Comparison of ENCODE assay signal across 8 cellular contexts in the genomic region with DNA sequence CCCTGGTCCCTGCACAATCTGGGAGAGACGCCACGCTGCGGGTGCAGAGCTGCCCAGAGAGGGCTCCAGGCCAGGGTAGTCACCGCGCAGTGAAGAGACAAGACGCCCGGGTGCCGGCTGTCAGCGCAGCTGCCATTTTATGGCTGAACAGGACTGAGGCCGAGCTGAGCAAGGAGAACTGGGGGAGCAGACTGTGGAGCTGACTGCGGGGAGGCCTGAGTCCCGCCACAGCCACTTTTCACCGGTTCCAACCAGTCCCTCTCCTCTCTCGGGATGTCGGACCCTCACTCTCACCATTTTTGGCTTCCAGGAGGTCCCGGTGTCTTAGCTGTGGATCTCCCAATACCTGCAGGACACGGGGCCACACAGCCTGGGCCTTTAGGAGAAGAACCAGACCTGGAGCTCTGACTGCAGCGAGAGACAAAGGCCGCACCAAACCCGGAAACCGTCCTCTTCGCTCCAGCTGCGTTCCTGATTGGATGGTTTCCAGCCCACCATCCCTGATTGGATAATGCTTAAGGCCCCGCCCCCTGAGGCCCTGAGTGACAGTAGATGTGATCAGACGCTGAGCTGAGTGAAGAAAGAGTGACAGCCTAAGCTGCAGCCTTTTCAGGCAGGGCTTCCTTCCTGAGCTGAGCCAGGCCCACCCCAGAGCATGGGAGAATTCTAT.
A peak's percentile ranks its signal among the peaks of the same experiment; 100 is the strongest.
DNase-seq lines count a peak whose midpoint lies in the region; ATAC-seq and TF ChIP-seq lines count a peak whose summit lies in the region.

TSS of gene ZNF626 (minus strand) at position 422 of the 670 bp plus-strand sequence. CDS start at position 297, 125 bp downstream.

- H2AFZ ChIP-seq in neuron (ENCODE audit: low read depth, low read length): no peak within 1 kb of the TSS

- no peak for TF ChIP-seq CTCF in RWPE2 (IDR thresholded peaks at IDR 0.05; ENCODE audit: poor library complexity, severe bottlenecking)

- H3K4me3 ChIP-seq in RWPE2 (ENCODE audit: severe bottlenecking) (peak within 1 kb of the TSS; percentile 21), neuron (ENCODE audit: low read length) (peak within 1 kb of the TSS; percentile 90)

- H3K27ac ChIP-seq in RWPE2 (ENCODE audit: poor library complexity, severe bottlenecking): no peak within 1 kb of the TSS

- DNase-seq in RWPE2 (ENCODE audit: low spot score): peak; percentile 60
- peak; percentile 91 for DNase-seq in activated naive CD4-positive, alpha-beta T cell treated with anti-CD3 and anti-CD28 coated beads, Interleukin-2, amount 50 U/mL, for 16 hours
- DNase-seq in germinal center (ENCODE audit: low spot score): peak; percentile 97
- no peak for DNase-seq in NCI-H524 (lab: John Stamatoyannopoulos, UW)

- H3K4me1 Mint-ChIP-seq in stimulated activated naive CD8-positive, alpha-beta T cell treated with anti-CD3 and anti-CD28 coated beads, Interleukin-15, Interleukin-2, amounts not matched to agents 100 ng/mL and 50 ng/mL, for 24 hours (ENCODE audit: low read depth): peaks cover 35% of the 10 kb centered on the region

- H3K36me3 ChIP-seq in RWPE2 (ENCODE audit: low read depth) (no peaks in the 10 kb centered on the region), neuron (ENCODE audit: insufficient read depth, low read length) (peaks cover 37% of the 10 kb centered on the region)

- H3K4me3 Mint-ChIP-seq in stimulated activated naive CD8-positive, alpha-beta T cell treated with anti-CD3 and anti-CD28 coated beads, Interleukin-15, Interleukin-2, amounts not matched to agents 100 ng/mL and 50 ng/mL, for 24 hours: peak within 1 kb of the TSS; percentile 90

- H3K27me3 ChIP-seq in RWPE2 (ENCODE audit: insufficient read depth, poor library complexity, severe bottlenecking): no peaks in the 10 kb centered on the region
- H3K27me3 ChIP-seq in neuron (ENCODE audit: insufficient read depth, low read length): no peaks in the 10 kb centered on the region

- peak within 1 kb of the TSS; percentile 90 for H3K27ac Mint-ChIP-seq in stimulated activated naive CD8-positive, alpha-beta T cell treated with anti-CD3 and anti-CD28 coated beads, Interleukin-15, Interleukin-2, amounts not matched to agents 100 ng/mL and 50 ng/mL, for 24 hours

- H3K9me3 Mint-ChIP-seq in stimulated activated naive CD8-positive, alpha-beta T cell treated with anti-CD3 and anti-CD28 coated beads, Interleukin-15, Interleukin-2, amounts not matched to agents 100 ng/mL and 50 ng/mL, for 24 hours: peaks cover 16% of the 10 kb centered on the region

- H3K9me3 ChIP-seq in RWPE2 (ENCODE audit: severe bottlenecking) (no peaks in the 10 kb centered on the region), neuron (ENCODE audit: low read length) (peaks cover 33% of the 10 kb centered on the region)

- H3K4me1 ChIP-seq in RWPE2 (ENCODE audit: insufficient read depth, poor library complexity, severe bottlenecking) (no peaks in the 10 kb centered on the region), neuron (ENCODE audit: insufficient read depth, low read length) (peaks cover 10% of the 10 kb centered on the region)

- ATAC-seq in GM18520 (IDR thresholded peaks at IDR 0.05; ENCODE audit: unreplicated experiment): peak; percentile 92
- ATAC-seq in HG03175 (IDR thresholded peaks at IDR 0.05; ENCODE audit: unreplicated experiment): peak; percentile 77
- peak; percentile 58 for ATAC-seq in RWPE2 (ENCODE audit: low read depth)

- H3K36me3 Mint-ChIP-seq in stimulated activated naive CD8-positive, alpha-beta T cell treated with anti-CD3 and anti-CD28 coated beads, Interleukin-15, Interleukin-2, amounts not matched to agents 100 ng/mL and 50 ng/mL, for 24 hours (ENCODE audit: low read depth): peaks cover 63% of the 10 kb centered on the region

- no peaks in the 10 kb centered on the region for H3K27me3 Mint-ChIP-seq in stimulated activated naive CD8-positive, alpha-beta T cell treated with anti-CD3 and anti-CD28 coated beads, Interleukin-15, Interleukin-2, amounts not matched to agents 100 ng/mL and 50 ng/mL, for 24 hours

Comparison
In these comparisons a context has a peak if more than half of its experiments do, and no peak if none do; other contexts are left out.
1. DNase-seq: peak in RWPE2 (single experiment), activated naive CD4-positive, alpha-beta T cell treated with anti-CD3 and anti-CD28 coated beads, Interleukin-2, amount 50 U/mL, for 16 hours (single experiment) and germinal center (single experiment); none in NCI-H524 (0 of 2).
2. Peak in every context shown above with its lines, with median percentiles within 50 percentile points of each other: ATAC-seq.